Comparison of ENCODE assay signal across 19 cellular contexts in genomic region chr7:114711244-114711643, GRCh38.
A peak's percentile ranks its signal among the peaks of the same experiment; 100 is the strongest.
DNase-seq lines count a peak whose midpoint lies in the region; ATAC-seq, FAIRE-seq and TF ChIP-seq lines count a peak whose summit lies in the region.
"Had no signal": no experiment of that assay in that cellular context is flagged by ENCODE, and none has a peak within 500 bp of the region (broad histone marks: within the 10 kb centered on the region; RNA-seq: fewer than 3 reads in every experiment).

No MANE protein-coding gene starts in this region.

- H3K27me3 Mint-ChIP-seq in GM23338 (ENCODE audit: insufficient read depth, low read depth, poor library complexity) (peaks cover 10% of the 10 kb centered on the region), WTC11 (ENCODE audit: low read depth) (no peaks in the 10 kb centered on the region)

- ATAC-seq in GM23338 (peak; percentile 58), WTC11 (peak; percentile 30), aorta (ENCODE audit: low FRiP score) (no peak)
- ATAC-seq: SK-N-SH treated with all-trans-retinoic acid at 6 μM for 48 hours had no signal

- H3K9me2 ChIP-seq in GM23338 (ENCODE audit: insufficient read depth) = no peaks in the 10 kb centered on the region; the same call in 1 of the 2 replicates

- WGBS in aorta, 2 donors = 63 to 70% methylated on average over 4 of the region's 4 CpGs

- peaks cover 37% of the 10 kb centered on the region for H3K4me1 Mint-ChIP-seq in GM23338
- peaks cover 37% of the 10 kb centered on the region for H3K4me1 Mint-ChIP-seq in WTC11
- H3K4me1 Mint-ChIP-seq: CD4-positive, alpha-beta memory T cell had no signal

- TF ChIP-seq CTCF in GM23338 (conservative IDR thresholded peaks at IDR 0.05; ENCODE audit: low read depth in 2 of 2) (no peak), WTC11 (IDR thresholded peaks at IDR 0.05) (no peak)

- intact Hi-C loops in aorta (cut with DNase I) = no loop called here

- H3K4me2 ChIP-seq in GM23338 = peak overlapping the region; percentile 55

- CTCF ChIA-PET in WTC11 (lab: Charles Lee) = interaction anchor here (0.6 to 2.1 kb wide), 4 partner anchors 10 to 205 kb away, joined by 3 to 6 read pairs (median 4); no protein-coding TSS in a partner anchor

- no peak for TF ChIP-seq POLR2A in GM12891 (IDR thresholded peaks at IDR 0.05; ENCODE audit: low read depth, low read length)

- H3K27ac ChIP-seq in GM23338 (ENCODE audit: low read depth) (no peak overlapping the region), aorta (ENCODE audit: low read depth in 1 of 2, low read length in 2 of 2) (no peak overlapping the region)
- H3K27ac ChIP-seq: Peyer's patch had no signal

- H3K9me3 ChIP-seq in aorta (ENCODE audit: control insufficient read depth, low read length) = no peaks in the 10 kb centered on the region
- H3K9me3 ChIP-seq: BE2C, Peyer's patch had no signal

- POLR2A ChIA-PET in WTC11 (lab: Charles Lee) = no interaction called here

- H3K4me3 ChIP-seq in GM23338 (no peak overlapping the region), aorta (ENCODE audit: low read length in 2 of 2) (no peak overlapping the region)
- H3K4me3 ChIP-seq: Peyer's patch had no signal

- H3K9me3 Mint-ChIP-seq in GM23338 (no peaks in the 10 kb centered on the region), WTC11 (no peaks in the 10 kb centered on the region)

- H3K36me3 Mint-ChIP-seq in GM23338 (ENCODE audit: low read depth) (no peaks in the 10 kb centered on the region), WTC11 (no peaks in the 10 kb centered on the region)
- H3K36me3 Mint-ChIP-seq: CD4-positive, alpha-beta memory T cell had no signal

- H3K79me2 ChIP-seq in GM23338 (replicated peaks; ENCODE audit: insufficient read depth) = no peaks in the 10 kb centered on the region

- 0 out of 2 replicates have a peak, but pooled peaks cover 3% of the 10 kb centered on the region for H3K27me3 ChIP-seq in GM23338 (ENCODE audit: insufficient read depth)
- peaks cover 0 to 2% of the 10 kb centered on the region in 2 donors for H3K27me3 ChIP-seq in aorta (ENCODE audit: control insufficient read depth in 1 of 2, insufficient read depth in 2 of 2, low read length in 1 of 2)
- H3K27me3 ChIP-seq: BE2C, Peyer's patch had no signal

- DNase-seq in GM23338 (ENCODE audit: low spot score) (no peak), WTC11 (ENCODE audit: low spot score) (no peak), glomerular visceral epithelial cell (ENCODE audit: extremely low spot score) (peak; percentile 5), urothelium cell line (ENCODE audit: low spot score) (peak; percentile 11), SW480 (ENCODE audit: low spot score) (no peak), GM12891 (ENCODE audit: insufficient read length, low spot score) (no peak), aorta (no peak)
- DNase-seq: BE2C; CD4-positive, alpha-beta memory T cell; DMS79 treated with DMSO at 0.1 percent for 48 hours; NCI-H1092; NCI-H1694; NCI-H446; NCI-H82; Peyer's patch; SHP77 had no signal

- H3K27ac Mint-ChIP-seq in GM23338 (peak overlapping the region; percentile 38), WTC11 (no peak overlapping the region)
- H3K27ac Mint-ChIP-seq: CD4-positive, alpha-beta memory T cell had no signal

- H3K4me1 ChIP-seq in GM23338 (ENCODE audit: insufficient read depth) (peaks cover 48% of the 10 kb centered on the region), aorta (ENCODE audit: control insufficient read depth in 1 of 2, insufficient read depth in 2 of 2, low read length in 2 of 2) (no peaks in the 10 kb centered on the region)
- H3K4me1 ChIP-seq: BE2C, Peyer's patch had no signal

- no peaks in the 10 kb centered on the region for H4K20me1 ChIP-seq in GM23338 (replicated peaks; ENCODE audit: insufficient read depth)

- no peaks in the 10 kb centered on the region for H3F3A ChIP-seq in GM23338 (replicated peaks; ENCODE audit: low read depth)

- H3K4me3 Mint-ChIP-seq in GM23338 (no peak overlapping the region), WTC11 (no peak overlapping the region; the same call in 1 of the 2 replicates)
- H3K4me3 Mint-ChIP-seq: CD4-positive, alpha-beta memory T cell had no signal

- FAIRE-seq in urothelium cell line (lab: Jason Lieb, UNC) (no peak), GM12891 (lab: Jason Lieb, UNC) (no peak)
- FAIRE-seq: D721Med, H54 had no signal

- H2AFZ ChIP-seq in GM23338 = no peak overlapping the region

- H3K36me3 ChIP-seq in GM23338 (ENCODE audit: insufficient read depth) (no peaks in the 10 kb centered on the region), aorta (ENCODE audit: control insufficient read depth in 1 of 2, insufficient read depth in 2 of 2, low read length in 1 of 2) (no peaks in the 10 kb centered on the region)
- H3K36me3 ChIP-seq: BE2C, Peyer's patch had no signal

TF ChIP-seq in GM23338, 12 proteins besides CTCF, POLR2A, EP300 and RAD21:
- no peak for TF ChIP-seq ZNF331 (CRISPR knock-in tag; IDR thresholded peaks at IDR 0.05; ENCODE audit: low read depth)

TF ChIP-seq in WTC11, 78 proteins besides CTCF, POLR2A, EP300 and RAD21 (continues in another document):
- TF ChIP-seq ATF6 (CRISPR knock-in tag; IDR thresholded peaks at IDR 0.05) = no peak
- TF ChIP-seq MYBL2 (CRISPR knock-in tag; IDR thresholded peaks at IDR 0.05) = no peak
- no peak for TF ChIP-seq KAT7 (CRISPR knock-in tag; IDR thresholded peaks at IDR 0.05; ENCODE audit: borderline replicate concordance)
- no peak for TF ChIP-seq OVOL2 (CRISPR knock-in tag; IDR thresholded peaks at IDR 0.05; ENCODE audit: borderline replicate concordance)
- no peak for TF ChIP-seq E2F1 (CRISPR knock-in tag; IDR thresholded peaks at IDR 0.05)

TF ChIP-seq in GM12891, 5 proteins besides CTCF, POLR2A, EP300 and RAD21:
- TF ChIP-seq TAF1 (IDR thresholded peaks at IDR 0.05; ENCODE audit: low read depth, low read length) (no peak), POLR2AphosphoS5 (IDR thresholded peaks at IDR 0.05; ENCODE audit: low read depth, low read length) (no peak), PAX5 (IDR thresholded peaks at IDR 0.05; ENCODE audit: insufficient read depth, low read length, severe bottlenecking) (no peak), SPI1 (IDR thresholded peaks at IDR 0.05; ENCODE audit: low read depth, low read length) (no peak)

Comparison
In these comparisons a context has a peak if more than half of its experiments do, and no peak if none do; other contexts are left out.
1. DNase-seq: peak in glomerular visceral epithelial cell (single experiment) and urothelium cell line (single experiment); none in GM23338 (single experiment), WTC11 (single experiment), SW480 (single experiment), GM12891 (single experiment) and aorta (0 of 2).